24 cellular contexts compared by ENCODE assay signal in genomic region chr5:93793159-93793781, GRCh38.
"Had no signal": no experiment of that assay in that cellular context is flagged by ENCODE, and none has a peak within 500 bp of the region (broad histone marks: within the 10 kb centered on the region; RNA-seq: fewer than 3 reads in every experiment).

No MANE protein-coding gene starts in this region.

- H3K9me3 Mint-ChIP-seq: activated CD4-positive, alpha-beta memory T cell treated with anti-CD3 and anti-CD28 coated beads, Interleukin-2, amount 10 ng/mL, durations not matched to agents 7 days and 5 days; activated CD4-positive, alpha-beta T cell treated with anti-CD3 and anti-CD28 coated beads, Interleukin-2, amount 10 ng/mL, durations not matched to agents 7 days and 5 days; activated naive CD4-positive, alpha-beta T cell treated with anti-CD3 and anti-CD28 coated beads, Interleukin-2, amount 10 ng/mL, durations not matched to agents 7 days and 5 days; activated naive CD8-positive, alpha-beta T cell treated with anti-CD3 and anti-CD28 coated beads for 36 hours; activated T-helper 17 cell treated with anti-CD3 and anti-CD28 coated beads, Interleukin-2, amount 50 U/mL, for 72 hours had no signal

- H3K27me3 Mint-ChIP-seq: activated CD4-positive, alpha-beta memory T cell treated with anti-CD3 and anti-CD28 coated beads, Interleukin-2, amount 10 ng/mL, durations not matched to agents 7 days and 5 days; activated CD4-positive, alpha-beta T cell treated with anti-CD3 and anti-CD28 coated beads, Interleukin-2, amount 10 ng/mL, durations not matched to agents 7 days and 5 days; activated naive CD4-positive, alpha-beta T cell treated with anti-CD3 and anti-CD28 coated beads, Interleukin-2, amount 10 ng/mL, durations not matched to agents 7 days and 5 days; activated naive CD8-positive, alpha-beta T cell treated with anti-CD3 and anti-CD28 coated beads for 36 hours; activated T-helper 17 cell treated with anti-CD3 and anti-CD28 coated beads, Interleukin-2, amount 50 U/mL, for 72 hours; IgD-negative memory B cell had no signal

- H3K4me1 Mint-ChIP-seq: activated CD4-positive, alpha-beta memory T cell treated with anti-CD3 and anti-CD28 coated beads, Interleukin-2, amount 10 ng/mL, durations not matched to agents 7 days and 5 days; activated CD4-positive, alpha-beta T cell treated with anti-CD3 and anti-CD28 coated beads, Interleukin-2, amount 10 ng/mL, durations not matched to agents 7 days and 5 days; activated naive CD4-positive, alpha-beta T cell treated with anti-CD3 and anti-CD28 coated beads, Interleukin-2, amount 10 ng/mL, durations not matched to agents 7 days and 5 days; activated naive CD8-positive, alpha-beta T cell treated with anti-CD3 and anti-CD28 coated beads for 36 hours had no signal

- DNase-seq: activated CD4-positive, alpha-beta memory T cell treated with anti-CD3 and anti-CD28 coated beads, Interleukin-2, amount 10 ng/mL, durations not matched to agents 7 days and 5 days; activated CD4-positive, alpha-beta T cell treated with anti-CD3 and anti-CD28 coated beads, Interleukin-2, amount 10 ng/mL, durations not matched to agents 7 days and 5 days; activated CD4-positive, CD25-positive, alpha-beta regulatory T cell; activated gamma-delta T cell; activated naive CD4-positive, alpha-beta T cell treated with anti-CD3 and anti-CD28 coated beads, Interleukin-2, amount 10 ng/mL, durations not matched to agents 7 days and 5 days; activated naive CD8-positive, alpha-beta T cell treated with anti-CD3 and anti-CD28 coated beads for 36 hours; activated T-cell treated with anti-CD3 and anti-CD28 coated beads for 4 hours; activated T-cell treated with anti-CD3 and anti-CD28 coated beads, Interleukin-2, amount 50 U/mL, for 48 hours; anterior cingulate cortex; central memory CD4-positive, alpha-beta T cell; KG1; NCI-H1092; NCI-H1417 treated with DMSO at 0.1 percent for 48 hours; NCI-H1694; NCI-H2029 treated with DMSO at 0.1 percent for 48 hours; NCI-H345; NCI-H510A; NCI-H526 treated with DMSO at 0.1 percent for 48 hours; RPMI8226; SK-N-SH; T-helper 1 cell had no signal

- H3K9me3 ChIP-seq: SK-N-SH had no signal

- H3K4me3 Mint-ChIP-seq: activated CD4-positive, alpha-beta memory T cell treated with anti-CD3 and anti-CD28 coated beads, Interleukin-2, amount 10 ng/mL, durations not matched to agents 7 days and 5 days; activated CD4-positive, alpha-beta T cell treated with anti-CD3 and anti-CD28 coated beads, Interleukin-2, amount 10 ng/mL, durations not matched to agents 7 days and 5 days; activated naive CD4-positive, alpha-beta T cell treated with anti-CD3 and anti-CD28 coated beads, Interleukin-2, amount 10 ng/mL, durations not matched to agents 7 days and 5 days; activated naive CD8-positive, alpha-beta T cell treated with anti-CD3 and anti-CD28 coated beads for 36 hours; activated T-helper 17 cell treated with anti-CD3 and anti-CD28 coated beads, Interleukin-2, amount 50 U/mL, for 72 hours; IgD-negative memory B cell had no signal

- H3K27ac ChIP-seq: VCaP had no signal

- H3K27ac Mint-ChIP-seq: activated CD4-positive, alpha-beta memory T cell treated with anti-CD3 and anti-CD28 coated beads, Interleukin-2, amount 10 ng/mL, durations not matched to agents 7 days and 5 days; activated CD4-positive, alpha-beta T cell treated with anti-CD3 and anti-CD28 coated beads, Interleukin-2, amount 10 ng/mL, durations not matched to agents 7 days and 5 days; activated naive CD4-positive, alpha-beta T cell treated with anti-CD3 and anti-CD28 coated beads, Interleukin-2, amount 10 ng/mL, durations not matched to agents 7 days and 5 days; activated naive CD8-positive, alpha-beta T cell treated with anti-CD3 and anti-CD28 coated beads for 36 hours; activated T-helper 17 cell treated with anti-CD3 and anti-CD28 coated beads, Interleukin-2, amount 50 U/mL, for 72 hours had no signal
